8 cellular contexts compared by ENCODE assay signal in the genomic region with DNA sequence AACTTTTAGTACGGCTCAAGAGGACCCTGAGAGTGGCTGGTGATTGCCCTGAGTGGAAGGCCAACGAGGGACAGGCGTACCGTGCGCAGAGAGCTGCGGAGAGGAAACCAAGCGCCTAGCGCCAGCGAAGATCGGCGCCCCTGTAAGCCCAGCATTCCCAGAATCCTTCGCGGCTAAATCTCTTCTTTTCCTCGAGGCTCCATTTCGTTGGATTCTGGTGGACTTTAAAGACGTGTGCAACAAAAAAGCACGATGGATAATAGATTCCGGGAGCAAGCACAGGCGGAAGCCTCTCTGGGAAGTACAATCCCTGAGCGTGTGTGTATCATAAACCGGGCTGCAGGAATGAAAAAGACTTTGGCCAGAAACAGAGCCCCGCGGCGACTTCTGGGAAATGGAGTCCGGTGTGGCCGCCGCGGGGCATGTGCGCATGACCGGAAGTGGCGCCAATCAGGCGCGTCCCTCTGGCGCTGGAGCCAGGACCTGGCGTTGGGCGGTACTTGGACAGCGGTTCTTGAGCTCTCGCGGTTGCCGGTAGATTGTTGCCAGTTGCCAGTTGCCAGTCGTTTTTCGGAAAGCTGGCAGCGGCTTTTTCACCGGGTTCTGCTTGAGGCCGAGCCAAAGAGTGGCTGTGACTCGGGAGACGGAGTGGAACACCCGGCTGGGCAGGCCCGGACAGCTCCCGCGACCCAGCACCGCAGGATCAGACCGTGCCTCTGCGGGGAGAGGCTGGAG. TPM values are rescaled to one million over a fixed set of nuclear protein-coding genes. Genes with fewer than 3 reads are reported as not detected.
DNase-seq lines count a peak whose midpoint lies in the region; ATAC-seq and TF ChIP-seq lines count a peak whose summit lies in the region.

A gene (plus strand): TSS at position 449 of the 735 bp plus-strand sequence. CDS start 406 bp downstream, outside the sequence.

- intact Hi-C loops in left ventricle myocardium superior (cut with micrococcal nuclease) (no loop called here), upper lobe of right lung (cut with DNase I) (no loop called here)

- peaks cover 2% of the 10 kb centered on the region for H3K36me3 Mint-ChIP-seq in T-helper 17 cell (ENCODE audit: low read depth)
- H3K36me3 Mint-ChIP-seq in progenitor cell of endocrine pancreas (ENCODE audit: insufficient read depth): peaks cover 4% of the 10 kb centered on the region

- TF ChIP-seq POLR2A in GM18505 (IDR thresholded peaks at IDR 0.05; ENCODE audit: borderline replicate concordance, extremely low read depth, insufficient read depth, insufficient read length): peak; percentile 89

- H3K36me3 ChIP-seq in upper lobe of right lung: peaks cover 14% of the 10 kb centered on the region

- peak within 1 kb of the TSS; percentile 98 for H3K4me3 Mint-ChIP-seq in T-helper 17 cell
- peak within 1 kb of the TSS; percentile 97 for H3K4me3 Mint-ChIP-seq in progenitor cell of endocrine pancreas (ENCODE audit: low read depth)

- H3K27me3 Mint-ChIP-seq in T-helper 17 cell (no peaks in the 10 kb centered on the region), progenitor cell of endocrine pancreas (no peaks in the 10 kb centered on the region)

- H3K4me1 Mint-ChIP-seq in T-helper 17 cell (peaks cover 34% of the 10 kb centered on the region), progenitor cell of endocrine pancreas (ENCODE audit: low read depth) (peaks cover 35% of the 10 kb centered on the region)

- H3K27ac ChIP-seq in upper lobe of right lung: peak within 1 kb of the TSS; percentile 91

- H3K27ac Mint-ChIP-seq in T-helper 17 cell: peak within 1 kb of the TSS; percentile 97
- H3K27ac Mint-ChIP-seq in progenitor cell of endocrine pancreas: peak within 1 kb of the TSS; percentile 99

- no peaks in the 10 kb centered on the region for H3K9me3 Mint-ChIP-seq in progenitor cell of endocrine pancreas (ENCODE audit: low read depth)

- no peaks in the 10 kb centered on the region for H3K9me3 ChIP-seq in T-helper 17 cell (ENCODE audit: control insufficient read depth, low read length, poor library complexity, severe bottlenecking)
- no peaks in the 10 kb centered on the region for H3K9me3 ChIP-seq in upper lobe of right lung

- peak; percentile 67 for DNase-seq in NCI-H187 treated with DMSO at 0.1 percent for 48 hours (lab: John Stamatoyannopoulos, UW)
- DNase-seq in T-helper 17 cell: peak; percentile 83 to 88 (median 84)
- DNase-seq in amygdala (lab: John Stamatoyannopoulos, UW): peak; percentile 64 to 96 (median 88)
- DNase-seq in left ventricle myocardium superior: peak; percentile 97
- peak; percentile 79 for DNase-seq in progenitor cell of endocrine pancreas (ENCODE audit: low spot score, unreplicated experiment)
- DNase-seq in upper lobe of right lung: peak; percentile 97

- H3K27me3 ChIP-seq in upper lobe of right lung: no peaks in the 10 kb centered on the region

- peak; percentile 76 for ATAC-seq in GM18505 (IDR thresholded peaks at IDR 0.05; ENCODE audit: unreplicated experiment)
- peak; percentile 86 for ATAC-seq in HG02970 (IDR thresholded peaks at IDR 0.05; ENCODE audit: low FRiP score, unreplicated experiment)
- ATAC-seq in T-helper 17 cell: peak; percentile 93
- ATAC-seq in left ventricle myocardium superior: peak; percentile 97
- ATAC-seq in upper lobe of right lung: peak; percentile 98

- TF ChIP-seq CTCF in progenitor cell of endocrine pancreas (IDR thresholded peaks at IDR 0.05; ENCODE audit: unreplicated experiment) (no peak), upper lobe of right lung (IDR thresholded peaks at IDR 0.05) (no peak)

- peak within 1 kb of the TSS; percentile 84 for H3K4me3 ChIP-seq in upper lobe of right lung

- H3K4me1 ChIP-seq in upper lobe of right lung: peaks cover 32% of the 10 kb centered on the region

RNA-seq across cellular contexts. Expression of the gene that starts here (rescaled TPM):
- 1 to 10 TPM; 7.9 to 8.4 TPM for total RNA-seq in T-helper 17 cell
- 7.4 TPM for total RNA-seq in left ventricle myocardium superior
- total RNA-seq in progenitor cell of endocrine pancreas: 12.4 and 12.7 TPM in 2 replicates
- total RNA-seq in upper lobe of right lung: 8.3 TPM

Comparison
In these comparisons a context has a peak if more than half of its experiments do, and no peak if none do; other contexts are left out.
1. Peak in every context shown above with its lines: DNase-seq, ATAC-seq, H3K4me3 ChIP-seq and H3K27ac ChIP-seq.